9 cellular contexts compared by ENCODE assay signal in the genomic region with DNA sequence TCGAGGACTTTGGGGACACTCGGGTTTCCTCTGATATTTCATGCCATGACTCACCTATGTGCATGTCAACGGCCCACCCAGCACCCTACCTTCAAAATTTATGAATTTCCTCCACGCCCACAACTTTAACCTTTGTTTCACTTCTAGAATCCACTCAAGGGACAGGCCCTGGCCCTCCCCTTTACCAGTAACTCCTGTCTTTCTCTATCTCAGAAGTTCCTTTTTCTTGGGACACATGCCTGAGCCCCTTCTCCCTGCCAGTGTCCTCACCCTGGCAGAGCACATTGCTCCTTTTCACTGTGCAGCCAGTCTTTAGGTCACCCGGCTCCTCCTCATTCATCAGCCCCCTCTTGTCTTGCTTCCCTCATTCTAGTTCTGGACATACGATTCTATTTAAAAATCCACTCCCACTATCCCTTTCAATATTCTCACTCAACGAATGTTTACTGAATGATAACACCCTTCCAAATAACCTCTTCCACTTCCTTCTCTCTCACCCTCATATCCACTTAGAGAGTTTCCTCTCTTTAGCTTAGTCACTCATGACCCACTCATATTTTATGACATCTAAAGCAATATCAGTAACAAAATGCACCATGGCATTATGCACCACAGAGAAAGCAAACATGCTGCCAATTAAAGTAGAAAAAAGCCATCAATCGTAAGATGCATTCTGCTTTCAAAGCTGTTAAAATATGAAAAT.
DNase-seq lines count a peak whose midpoint lies in the region; ATAC-seq lines count a peak whose summit lies in the region.
"Had no signal": no experiment of that assay in that cellular context is flagged by ENCODE, and none has a peak within 500 bp of the region (broad histone marks: within the 10 kb centered on the region; RNA-seq: fewer than 3 reads in every experiment).

No MANE protein-coding gene starts in this region.

- no peaks in the 10 kb centered on the region for H3K9me3 Mint-ChIP-seq in naive B cell
- H3K9me3 Mint-ChIP-seq: central memory CD8-positive, alpha-beta T cell had no signal

- H3K4me1 Mint-ChIP-seq in naive B cell, result peaks cover 0 to 5% (median 4%) of the 10 kb centered on the region in 3 donors
- H3K4me1 Mint-ChIP-seq: central memory CD8-positive, alpha-beta T cell had no signal

- no peaks in the 10 kb centered on the region for H3K36me3 Mint-ChIP-seq in naive B cell

- H3K27ac Mint-ChIP-seq in naive B cell, result no peak overlapping the region

- H3K27me3 Mint-ChIP-seq in naive B cell, result no peaks in the 10 kb centered on the region
- H3K27me3 Mint-ChIP-seq: central memory CD8-positive, alpha-beta T cell had no signal

- no peak overlapping the region for H3K4me3 Mint-ChIP-seq in naive B cell
- H3K4me3 Mint-ChIP-seq: central memory CD8-positive, alpha-beta T cell had no signal

- ATAC-seq in GM18511 (IDR thresholded peaks at IDR 0.05; ENCODE audit: unreplicated experiment) (peak; percentile 83), HG02588 (IDR thresholded peaks at IDR 0.05; ENCODE audit: unreplicated experiment) (peak; percentile 75), naive B cell (ENCODE audit: low read depth in 2 of 2) (peak; percentile 43 to 67)

- DNase-seq in OCI-M1 (lab: John Stamatoyannopoulos, UW) (peak; percentile 59), naive B cell (peak; percentile 25), NCI-H510A treated with DMSO at 0.1 percent for 48 hours (lab: John Stamatoyannopoulos, UW) (no peak), NCI-H128 (lab: John Stamatoyannopoulos, UW; ENCODE audit: unreplicated experiment) (no peak), HUDEP-2 (lab: John Stamatoyannopoulos, UW; ENCODE audit: unreplicated experiment in 76 of 76) (no peak), inferior parietal cortex (ENCODE audit: extremely low spot score) (no peak)

Comparison
In these comparisons a context has a peak if more than half of its experiments do, and no peak if none do; other contexts are left out.
1. DNase-seq: peak in OCI-M1 (single experiment) and naive B cell (single experiment); none in NCI-H510A treated with DMSO at 0.1 percent for 48 hours (single experiment), NCI-H128 (single experiment), HUDEP-2 (0 of 76) and inferior parietal cortex (single experiment).
2. Peak in every context shown above with its lines, with median percentiles within 50 percentile points of each other: ATAC-seq.